In genomic region chr9:128629136-128629535, GRCh38 we compare ENCODE assay signal across 1 cellular context.
TF ChIP-seq lines count a peak whose summit lies in the region.

No MANE protein-coding gene starts in this region.

TF ChIP-seq in GM23338, 12 proteins besides CTCF, POLR2A, EP300 and RAD21 (continued from another document):
- TF ChIP-seq ZNF462 (CRISPR knock-in tag; IDR thresholded peaks at IDR 0.05) (no peak), CREB1 (CRISPR knock-in tag; IDR thresholded peaks at IDR 0.05; ENCODE audit: low read depth) (no peak)
